In the genomic region with DNA sequence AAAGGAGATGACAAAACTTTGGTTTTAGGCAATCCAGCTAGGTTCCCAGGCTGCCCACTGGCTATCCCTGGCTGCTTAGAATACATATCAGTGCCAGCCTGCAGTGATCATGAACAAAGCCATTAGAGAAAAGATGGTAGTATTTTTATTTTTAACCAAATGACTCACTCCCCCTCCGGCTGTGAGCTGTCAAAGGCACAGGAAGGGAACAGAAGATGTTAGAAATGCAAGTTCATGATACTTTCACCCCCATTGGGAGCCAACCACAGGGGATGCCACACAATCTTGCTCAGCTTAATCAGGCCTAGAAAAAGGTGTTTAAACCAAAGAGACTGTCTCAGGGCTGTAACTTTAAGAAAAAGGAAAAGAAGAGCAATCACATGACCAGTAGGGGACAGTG, we compare ENCODE assay signal across 22 cellular contexts.
A peak's percentile ranks its signal among the peaks of the same experiment; 100 is the strongest.
DNase-seq lines count a peak whose midpoint lies in the region; ATAC-seq, FAIRE-seq and TF ChIP-seq lines count a peak whose summit lies in the region.
"Had no signal": no experiment of that assay in that cellular context is flagged by ENCODE, and none has a peak within 500 bp of the region (broad histone marks: within the 10 kb centered on the region; RNA-seq: fewer than 3 reads in every experiment).

No MANE protein-coding gene starts in this region.

- H3K4ac ChIP-seq in H1 (replicated peaks; ENCODE audit: insufficient read length, low read depth, low read length) (no peak overlapping the region), mesendoderm (ENCODE audit: low read depth, low read length) (no peak overlapping the region)

- no peak overlapping the region for H2BK20ac ChIP-seq in H1 (ENCODE audit: low read length)

- H3K27me3 Mint-ChIP-seq in activated CD8-positive, alpha-beta memory T cell treated with anti-CD3 and anti-CD28 coated beads, Interleukin-2, amount 10 ng/mL, durations not matched to agents 7 days and 5 days = no peaks in the 10 kb centered on the region

- no peak for ATAC-seq in activated CD8-positive, alpha-beta memory T cell treated with anti-CD3 and anti-CD28 coated beads, Interleukin-2, amount 10 ng/mL, durations not matched to agents 7 days and 5 days
- ATAC-seq: activated naive CD8-positive, alpha-beta T cell treated with anti-CD3 and anti-CD28 coated beads, Interleukin-2, amount 50 U/mL, for 24 hours; right cardiac atrium; Right ventricle myocardium inferior; stimulated activated naive B cell treated with anti-CD40 and anti-IgM and Interleukin-4, amounts not matched to agents 10 μg/mL and 1 μg/mL and 100 μg/mL, for 72 hours had no signal

- H3K4me3 ChIP-seq in H1 (ENCODE audit: extremely low read depth in 1 of 4, insufficient read depth in 2 of 4, low read depth in 3 of 4, low read length in 4 of 4) (peak overlapping the region in 1 of 4 experiments; percentile 2; a peak in 1 of 8 replicates), mesendoderm (ENCODE audit: low read length) (no peak overlapping the region)
- H3K4me3 ChIP-seq: cardiac muscle cell, dorsolateral prefrontal cortex, thyroid gland had no signal

- no peak for TF ChIP-seq RAD21 in H1 (IDR thresholded peaks at IDR 0.05 in 1 of 2, conservative IDR thresholded peaks at IDR 0.05 in 1 of 2; ENCODE audit: low read depth in 2 of 2, low read length in 2 of 2)

- no peak overlapping the region for H2BK12ac ChIP-seq in H1 (ENCODE audit: low read depth, low read length)

- H4K91ac ChIP-seq in H1 (replicated peaks; ENCODE audit: insufficient read length, low read length) = no peak overlapping the region

- H4K8ac ChIP-seq in H1 (ENCODE audit: extremely low read depth, insufficient read depth, low read length) (no peak overlapping the region), mesendoderm (ENCODE audit: low read depth, low read length) (no peak overlapping the region)

- H3K36me3 Mint-ChIP-seq in activated CD8-positive, alpha-beta memory T cell treated with anti-CD3 and anti-CD28 coated beads, Interleukin-2, amount 10 ng/mL, durations not matched to agents 7 days and 5 days = no peaks in the 10 kb centered on the region
- H3K36me3 Mint-ChIP-seq: CD8-positive, alpha-beta memory T cell; stimulated activated naive B cell treated with anti-CD40 and anti-IgM and Interleukin-4, amounts not matched to agents 10 μg/mL and 1 μg/mL and 100 μg/mL, for 72 hours had no signal

- 54% methylated on average over 1 of the region's 1 CpG; no CpG with 5 or more reads in 1 of the 2 experiments for WGBS in H1 (ENCODE audit: extremely low coverage in 1 of 2, insufficient coverage in 1 of 2, insufficient read length in 1 of 2, insufficient replicate concordance in 2 of 2, low coverage in 1 of 2, low lambda C conversion rate in 2 of 2, missing lambda C conversion rate in 1 of 2), 2 experiments
- no CpG with 5 or more reads among the region's 1 CpG for WGBS in mesendoderm (ENCODE audit: extremely low coverage, insufficient coverage, low lambda C conversion rate)

- H3K23ac ChIP-seq in H1 (ENCODE audit: insufficient read length) = no peak overlapping the region
- H3K23ac ChIP-seq in mesendoderm (ENCODE audit: low read length) = no peak overlapping the region

- no peak overlapping the region for H3K27ac ChIP-seq in H1 (ENCODE audit: low read depth, low read length)
- H3K27ac ChIP-seq in mesendoderm (ENCODE audit: low read depth, low read length) = no peak overlapping the region
- H3K27ac ChIP-seq: cardiac muscle cell, dorsolateral prefrontal cortex, thyroid gland had no signal

- H3K4me3 Mint-ChIP-seq in activated CD8-positive, alpha-beta memory T cell treated with anti-CD3 and anti-CD28 coated beads, Interleukin-2, amount 10 ng/mL, durations not matched to agents 7 days and 5 days = no peak overlapping the region
- H3K4me3 Mint-ChIP-seq: activated naive CD8-positive, alpha-beta T cell treated with anti-CD3 and anti-CD28 coated beads, Interleukin-2, amount 50 U/mL, for 24 hours; CD8-positive, alpha-beta memory T cell; stimulated activated naive B cell treated with anti-CD40 and anti-IgM and Interleukin-4, amounts not matched to agents 10 μg/mL and 1 μg/mL and 100 μg/mL, for 72 hours had no signal

- H3K9ac ChIP-seq in H1 (replicated peaks in 1 of 4; ENCODE audit: extremely low read depth in 1 of 4, low read depth in 3 of 4, low read length in 3 of 4) (no peak overlapping the region), mesendoderm (ENCODE audit: low read length) (no peak overlapping the region)

- H4K5ac ChIP-seq in H1 (ENCODE audit: insufficient read length, low read depth, low read length) (no peak overlapping the region), mesendoderm (ENCODE audit: low read length) (no peak overlapping the region)

- H3K79me1 ChIP-seq in H1 (ENCODE audit: low read depth, low read length) (no peaks in the 10 kb centered on the region), mesendoderm (ENCODE audit: low read length) (no peaks in the 10 kb centered on the region)

- H3K79me2 ChIP-seq in H1 (ENCODE audit: control insufficient read depth in 1 of 2, insufficient read depth in 2 of 2, low read length in 2 of 2) (no peaks in the 10 kb centered on the region), mesendoderm (ENCODE audit: control insufficient read depth, insufficient read depth, low read length) (no peaks in the 10 kb centered on the region)

- H3K4me1 ChIP-seq in H1 (replicated peaks in 1 of 4; ENCODE audit: control insufficient read depth in 3 of 4, insufficient read depth in 4 of 4, low read length in 3 of 4) = peaks cover 0 to 8% (median 0%) of the 10 kb centered on the region in 4 experiments; a peak in 3 of 7 replicates
- no peaks in the 10 kb centered on the region for H3K4me1 ChIP-seq in mesendoderm (ENCODE audit: control insufficient read depth, low read depth, low read length)

- H3K4me2 ChIP-seq in H1 (ENCODE audit: insufficient read depth in 1 of 2, low read depth in 2 of 2, low read length in 2 of 2) (peak overlapping the region; percentile 5 to 39), mesendoderm (ENCODE audit: low read length) (no peak overlapping the region)

- H3K27ac Mint-ChIP-seq in activated CD8-positive, alpha-beta memory T cell treated with anti-CD3 and anti-CD28 coated beads, Interleukin-2, amount 10 ng/mL, durations not matched to agents 7 days and 5 days = no peak overlapping the region
- H3K27ac Mint-ChIP-seq: activated naive CD8-positive, alpha-beta T cell treated with anti-CD3 and anti-CD28 coated beads, Interleukin-2, amount 50 U/mL, for 24 hours; CD8-positive, alpha-beta memory T cell; stimulated activated naive B cell treated with anti-CD40 and anti-IgM and Interleukin-4, amounts not matched to agents 10 μg/mL and 1 μg/mL and 100 μg/mL, for 72 hours had no signal

- no peaks in the 10 kb centered on the region for H3K36me3 ChIP-seq in H1 (ENCODE audit: control insufficient read depth in 2 of 4, insufficient read depth in 4 of 4, low read length in 3 of 4)
- no peaks in the 10 kb centered on the region for H3K36me3 ChIP-seq in mesendoderm (ENCODE audit: control insufficient read depth, insufficient read depth, low read length)
- H3K36me3 ChIP-seq: cardiac muscle cell, thyroid gland had no signal

- no peaks in the 10 kb centered on the region for H3K23me2 ChIP-seq in H1 (ENCODE audit: low read depth, low read length)

- H2AK5ac ChIP-seq in H1 (ENCODE audit: low read depth, low read length) = no peak overlapping the region
- H2AK5ac ChIP-seq in mesendoderm (ENCODE audit: low read length) = no peak overlapping the region

- H3K9me3 Mint-ChIP-seq in activated CD8-positive, alpha-beta memory T cell treated with anti-CD3 and anti-CD28 coated beads, Interleukin-2, amount 10 ng/mL, durations not matched to agents 7 days and 5 days (ENCODE audit: low read depth) = no peaks in the 10 kb centered on the region
- H3K9me3 Mint-ChIP-seq: activated naive CD8-positive, alpha-beta T cell treated with anti-CD3 and anti-CD28 coated beads, Interleukin-2, amount 50 U/mL, for 24 hours; stimulated activated naive B cell treated with anti-CD40 and anti-IgM and Interleukin-4, amounts not matched to agents 10 μg/mL and 1 μg/mL and 100 μg/mL, for 72 hours had no signal

- no peaks in the 10 kb centered on the region for H3K4me1 Mint-ChIP-seq in activated CD8-positive, alpha-beta memory T cell treated with anti-CD3 and anti-CD28 coated beads, Interleukin-2, amount 10 ng/mL, durations not matched to agents 7 days and 5 days
- H3K4me1 Mint-ChIP-seq: activated naive CD8-positive, alpha-beta T cell treated with anti-CD3 and anti-CD28 coated beads, Interleukin-2, amount 50 U/mL, for 24 hours; CD8-positive, alpha-beta memory T cell had no signal

- H3K9me3 ChIP-seq in H1 (ENCODE audit: insufficient read depth in 2 of 2, low read depth in 1 of 2, low read length in 1 of 2) = no peaks in the 10 kb centered on the region
- H3K9me3 ChIP-seq: thyroid gland had no signal

- H3K14ac ChIP-seq in H1 (ENCODE audit: insufficient read length) = no peak overlapping the region

- H2BK15ac ChIP-seq in H1 (ENCODE audit: low read length) = no peak overlapping the region
- no peak overlapping the region for H2BK15ac ChIP-seq in mesendoderm (replicated peaks; ENCODE audit: low read depth)

- no peak for TF ChIP-seq CTCF in H1 (IDR thresholded peaks at IDR 0.05; ENCODE audit: control extremely low read depth in 1 of 3, insufficient read depth in 1 of 3, low read depth in 1 of 3, low read length in 3 of 3)

- CTCF ChIA-PET in H1 (lab: Charles Lee; ENCODE audit: partially characterized antibody) = interaction anchor here (0.7 to 2.4 kb wide), 8 partner anchors 9 to 341 kb away, joined by 3 to 7 read pairs (median 4); no protein-coding TSS in a partner anchor
- CTCF ChIA-PET in activated CD8-positive, alpha-beta memory T cell treated with anti-CD3 and anti-CD28 coated beads, Interleukin-2, amount 10 ng/mL, durations not matched to agents 7 days and 5 days (lab: Charles Lee) = no interaction called here

- POLR2A ChIA-PET in H1 (lab: Charles Lee; ENCODE audit: partially characterized antibody) = no interaction called here

- DNase-seq in ELR (ENCODE audit: low read depth) (peak; percentile 3), NCI-H69 (lab: John Stamatoyannopoulos, UW) (peak; percentile 37), H1 (ENCODE audit: low read depth in 1 of 2, low spot score in 2 of 2) (peak in 1 of 2 experiments; percentile 34), mesendoderm (peak; percentile 70), SK-N-DZ (ENCODE audit: low spot score) (no peak), AG08396 (ENCODE audit: low spot score) (no peak), NCI-H226 (no peak)
- DNase-seq in activated CD8-positive, alpha-beta memory T cell treated with anti-CD3 and anti-CD28 coated beads, Interleukin-2, amount 10 ng/mL, durations not matched to agents 7 days and 5 days = no peak
- DNase-seq: activated CD4-positive, alpha-beta T cell treated with anti-CD3 and anti-CD28 coated beads for 48 hours; activated effector memory CD4-positive, alpha-beta T cell treated with Interleukin-2 at 50 U/mL for 16 hours; activated naive CD8-positive, alpha-beta T cell treated with anti-CD3 and anti-CD28 coated beads, Interleukin-2, amount 50 U/mL, for 24 hours; CD8-positive, alpha-beta memory T cell; dorsolateral prefrontal cortex; HCEC 1CT; NCI-H1930; NCI-H510A treated with DMSO at 0.1 percent for 48 hours; right cardiac atrium; stimulated activated naive B cell treated with anti-CD40 and anti-IgM and Interleukin-4, amounts not matched to agents 10 μg/mL and 1 μg/mL and 100 μg/mL, for 72 hours; thyroid gland had no signal

- TF ChIP-seq POLR2A in H1 (IDR thresholded peaks at IDR 0.05; ENCODE audit: control extremely low read depth in 1 of 2, low read depth in 2 of 2, low read length in 2 of 2) = no peak

- no peaks in the 10 kb centered on the region for H4K20me1 ChIP-seq in H1 (replicated peaks in 1 of 2; ENCODE audit: control insufficient read depth in 1 of 2, insufficient read depth in 2 of 2, low read length in 2 of 2)

- H2BK120ac ChIP-seq in H1 (replicated peaks; ENCODE audit: low read depth, low read length) (no peak overlapping the region), mesendoderm (ENCODE audit: low read depth, low read length) (no peak overlapping the region)

- FAIRE-seq in H1 (lab: Jason Lieb, UNC) = peak; percentile 68
- FAIRE-seq: TTC549 had no signal

- no peak overlapping the region for H3K56ac ChIP-seq in H1 (replicated peaks; ENCODE audit: insufficient read length, low read depth, low read length)
- no peak overlapping the region for H3K56ac ChIP-seq in mesendoderm (ENCODE audit: low read length)

- TF ChIP-seq EP300 in H1 (IDR thresholded peaks at IDR 0.05; ENCODE audit: borderline replicate concordance in 1 of 2, low read depth in 2 of 2, low read length in 2 of 2) = no peak

- H3K18ac ChIP-seq in H1 (ENCODE audit: extremely low read depth, low read length) (no peak overlapping the region), mesendoderm (ENCODE audit: low read length) (no peak overlapping the region)

- H2BK5ac ChIP-seq in H1 (ENCODE audit: low read depth, low read length) (no peak overlapping the region), mesendoderm (ENCODE audit: low read length) (no peak overlapping the region)

- no peak overlapping the region for H2AFZ ChIP-seq in H1 (ENCODE audit: low read length)

- H3K27me3 ChIP-seq in H1 (replicated peaks in 1 of 4; ENCODE audit: control insufficient read depth in 3 of 4, extremely low read depth in 1 of 4, insufficient read depth in 3 of 4, low read length in 3 of 4) = no peaks in the 10 kb centered on the region
- no peaks in the 10 kb centered on the region for H3K27me3 ChIP-seq in mesendoderm (ENCODE audit: insufficient read depth, low read length, poor library complexity)
- H3K27me3 ChIP-seq: cardiac muscle cell, dorsolateral prefrontal cortex, thyroid gland had no signal

Comparison
In these comparisons a context has a peak if more than half of its experiments do, and no peak if none do; other contexts are left out.
1. DNase-seq: peak in ELR (single experiment), NCI-H69 (single experiment) and mesendoderm (single experiment); none in SK-N-DZ (single experiment), AG08396 (single experiment), activated CD8-positive, alpha-beta memory T cell treated with anti-CD3 and anti-CD28 coated beads, Interleukin-2, amount 10 ng/mL, durations not matched to agents 7 days and 5 days (single experiment) and NCI-H226 (single experiment).